Comparison of ENCODE assay signal across 8 cellular contexts in the genomic region with DNA sequence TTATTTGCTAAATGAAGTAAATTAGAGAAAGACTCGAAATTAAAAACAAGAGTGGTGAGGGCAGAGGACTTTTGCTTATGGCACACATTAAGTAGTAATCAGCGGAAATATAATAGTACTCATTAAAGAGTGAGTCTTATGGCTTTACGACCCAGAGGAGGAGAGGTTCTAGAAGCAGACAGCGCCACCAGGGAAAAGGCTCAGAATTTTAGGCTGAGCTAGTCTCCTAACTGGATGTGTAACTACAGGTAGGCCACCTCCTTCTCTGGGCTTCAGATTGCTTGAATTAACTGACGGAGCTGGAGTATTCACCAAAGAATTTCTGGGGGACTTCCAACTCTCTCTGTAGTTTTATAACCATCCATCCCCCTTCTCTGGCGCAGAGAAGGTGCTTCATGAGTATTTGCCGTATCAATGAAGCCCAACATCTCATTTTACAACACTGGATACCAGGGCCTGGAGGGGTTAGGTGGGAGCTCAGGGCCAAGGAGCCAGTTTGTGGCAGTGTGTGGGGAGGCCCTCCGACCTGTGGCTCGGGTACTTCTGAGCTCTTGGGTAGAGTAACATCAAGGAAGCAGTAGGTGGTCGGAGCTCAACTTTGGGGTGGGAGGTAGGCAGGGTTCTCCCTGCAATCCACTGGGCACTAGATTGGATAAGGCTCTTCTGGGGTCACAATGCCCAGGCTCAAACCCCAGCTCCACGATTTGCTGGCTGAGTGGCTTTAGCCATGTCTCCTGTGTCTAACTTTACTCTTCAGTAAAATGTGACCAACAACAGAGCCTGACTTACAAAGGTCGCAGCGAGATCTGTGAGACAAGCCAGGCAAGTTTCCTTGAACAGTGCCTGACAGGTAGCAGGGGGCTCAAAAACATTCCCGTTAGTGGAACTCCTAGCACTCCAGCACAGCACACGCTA.
DNase-seq lines count a peak whose midpoint lies in the region; ATAC-seq and TF ChIP-seq lines count a peak whose summit lies in the region.

No MANE protein-coding gene starts in this region.

- no peak for TF ChIP-seq CTCF in GM12864 (IDR thresholded peaks at IDR 0.05; ENCODE audit: low read depth, low read length, missing control alignments)
- peak; percentile 5 for TF ChIP-seq CTCF in RWPE2 (IDR thresholded peaks at IDR 0.05; ENCODE audit: poor library complexity, severe bottlenecking)
- TF ChIP-seq CTCF in fibroblast of pulmonary artery (IDR thresholded peaks at IDR 0.05; ENCODE audit: low read length, missing control alignments): no peak

- H3K9me3 ChIP-seq in RWPE2 (ENCODE audit: severe bottlenecking): no peaks in the 10 kb centered on the region

- DNase-seq in GM12864 (ENCODE audit: low read depth) (no peak), RWPE2 (ENCODE audit: low spot score) (no peak), fibroblast of pulmonary artery (ENCODE audit: low read depth) (no peak), foreskin melanocyte (no peak), NCI-H146 (lab: John Stamatoyannopoulos, UW) (no peak)

- H3K27ac ChIP-seq in RWPE2 (ENCODE audit: poor library complexity, severe bottlenecking): peak overlapping the region; percentile 79
- peak overlapping the region; percentile 76 for H3K27ac ChIP-seq in rectal smooth muscle tissue (ENCODE audit: low read depth, low read length)

- H3K9ac ChIP-seq in rectal smooth muscle tissue (ENCODE audit: low read length): peak overlapping the region; percentile 58

- ATAC-seq in RWPE2 (ENCODE audit: low read depth) (no peak), HG02571 (IDR thresholded peaks at IDR 0.05; ENCODE audit: unreplicated experiment) (no peak), HG03095 (IDR thresholded peaks at IDR 0.05; ENCODE audit: unreplicated experiment) (no peak)

- H3K4me1 ChIP-seq in RWPE2 (ENCODE audit: insufficient read depth, poor library complexity, severe bottlenecking): peaks cover 9% of the 10 kb centered on the region
- peaks cover 24% of the 10 kb centered on the region for H3K4me1 ChIP-seq in rectal smooth muscle tissue (ENCODE audit: control insufficient read depth, insufficient read depth, low read length)

- H3K4me3 ChIP-seq in GM12864 (ENCODE audit: low read depth, low read length) (peak overlapping the region; percentile 91), RWPE2 (ENCODE audit: severe bottlenecking) (peak overlapping the region; percentile 82), fibroblast of pulmonary artery (replicated peaks; ENCODE audit: low read depth, low read length) (peak overlapping the region; percentile 99), rectal smooth muscle tissue (ENCODE audit: low read length) (peak overlapping the region; percentile 92)

- peaks cover 39% of the 10 kb centered on the region for H3K36me3 ChIP-seq in RWPE2 (ENCODE audit: low read depth)
- H3K36me3 ChIP-seq in rectal smooth muscle tissue (ENCODE audit: control insufficient read depth, insufficient read depth, low read length): peaks cover 8% of the 10 kb centered on the region

- no peaks in the 10 kb centered on the region for H3K27me3 ChIP-seq in RWPE2 (ENCODE audit: insufficient read depth, poor library complexity, severe bottlenecking)
- no peaks in the 10 kb centered on the region for H3K27me3 ChIP-seq in rectal smooth muscle tissue (ENCODE audit: control insufficient read depth, insufficient read depth, low read length)
